Comparison of ENCODE assay signal across 1 cellular context in genomic region chr10:115117301-115117700, GRCh38.
A peak's percentile ranks its signal among the peaks of the same experiment; 100 is the strongest.
TF ChIP-seq lines count a peak whose summit lies in the region.

No MANE protein-coding gene starts in this region.

TF ChIP-seq in SK-N-SH treated with all-trans-retinoic acid at 6 μM for 48 hours, 23 proteins besides CTCF, POLR2A, EP300 and RAD21 (continued from another document):
- no peak for TF ChIP-seq ZFP3 (CRISPR knock-in tag; IDR thresholded peaks at IDR 0.05)
- no peak for TF ChIP-seq ZFP30 (CRISPR knock-in tag; IDR thresholded peaks at IDR 0.05)
- TF ChIP-seq, protein P1, sequence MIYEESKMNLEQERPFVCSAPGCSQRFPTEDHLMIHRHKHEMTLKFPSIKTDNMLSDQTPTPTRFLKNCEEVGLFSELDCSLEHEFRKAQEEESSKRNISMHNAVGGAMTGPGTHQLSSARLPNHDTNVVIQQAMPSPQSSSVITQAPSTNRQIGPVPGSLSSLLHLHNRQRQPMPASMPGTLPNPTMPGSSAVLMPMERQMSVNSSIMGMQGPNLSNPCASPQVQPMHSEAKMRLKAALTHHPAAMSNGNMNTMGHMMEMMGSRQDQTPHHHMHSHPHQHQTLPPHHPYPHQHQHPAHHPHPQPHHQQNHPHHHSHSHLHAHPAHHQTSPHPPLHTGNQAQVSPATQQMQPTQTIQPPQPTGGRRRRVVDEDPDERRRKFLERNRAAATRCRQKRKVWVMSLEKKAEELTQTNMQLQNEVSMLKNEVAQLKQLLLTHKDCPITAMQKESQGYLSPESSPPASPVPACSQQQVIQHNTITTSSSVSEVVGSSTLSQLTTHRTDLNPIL (CRISPR knock-in tag; IDR thresholded peaks at IDR 0.05; ENCODE audit: low read depth), result no peak
- TF ChIP-seq ZNF565 (CRISPR knock-in tag; conservative IDR thresholded peaks at IDR 0.05; ENCODE audit: low read depth), result no peak
- TF ChIP-seq ISL1 (CRISPR knock-in tag; IDR thresholded peaks at IDR 0.05), result peak; percentile 16; the same call in 1 of the 2 replicates
- no peak for TF ChIP-seq ZC3H10 (CRISPR knock-in tag; IDR thresholded peaks at IDR 0.05)
- TF ChIP-seq POU6F1 (CRISPR knock-in tag; IDR thresholded peaks at IDR 0.05; ENCODE audit: borderline replicate concordance, low read depth), result no peak
- TF ChIP-seq SNAI2 (CRISPR knock-in tag; IDR thresholded peaks at IDR 0.05), result no peak
- TF ChIP-seq CSDC2 (CRISPR knock-in tag; IDR thresholded peaks at IDR 0.05), result no peak
- TF ChIP-seq ZNF70 (CRISPR knock-in tag; IDR thresholded peaks at IDR 0.05), result no peak
- TF ChIP-seq, protein P2, sequence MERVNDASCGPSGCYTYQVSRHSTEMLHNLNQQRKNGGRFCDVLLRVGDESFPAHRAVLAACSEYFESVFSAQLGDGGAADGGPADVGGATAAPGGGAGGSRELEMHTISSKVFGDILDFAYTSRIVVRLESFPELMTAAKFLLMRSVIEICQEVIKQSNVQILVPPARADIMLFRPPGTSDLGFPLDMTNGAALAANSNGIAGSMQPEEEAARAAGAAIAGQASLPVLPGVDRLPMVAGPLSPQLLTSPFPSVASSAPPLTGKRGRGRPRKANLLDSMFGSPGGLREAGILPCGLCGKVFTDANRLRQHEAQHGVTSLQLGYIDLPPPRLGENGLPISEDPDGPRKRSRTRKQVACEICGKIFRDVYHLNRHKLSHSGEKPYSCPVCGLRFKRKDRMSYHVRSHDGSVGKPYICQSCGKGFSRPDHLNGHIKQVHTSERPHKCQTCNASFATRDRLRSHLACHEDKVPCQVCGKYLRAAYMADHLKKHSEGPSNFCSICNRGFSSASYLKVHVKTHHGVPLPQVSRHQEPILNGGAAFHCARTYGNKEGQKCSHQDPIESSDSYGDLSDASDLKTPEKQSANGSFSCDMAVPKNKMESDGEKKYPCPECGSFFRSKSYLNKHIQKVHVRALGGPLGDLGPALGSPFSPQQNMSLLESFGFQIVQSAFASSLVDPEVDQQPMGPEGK (CRISPR knock-in tag; IDR thresholded peaks at IDR 0.05; ENCODE audit: borderline replicate concordance), result no peak
- TF ChIP-seq ARNTL (CRISPR knock-in tag; IDR thresholded peaks at IDR 0.05; ENCODE audit: borderline replicate concordance, low read depth), result no peak
- no peak for TF ChIP-seq BACH2 (CRISPR knock-in tag; IDR thresholded peaks at IDR 0.05; ENCODE audit: borderline replicate concordance)
- no peak for TF ChIP-seq OSR1 (CRISPR knock-in tag; IDR thresholded peaks at IDR 0.05)
- TF ChIP-seq, protein P3, sequence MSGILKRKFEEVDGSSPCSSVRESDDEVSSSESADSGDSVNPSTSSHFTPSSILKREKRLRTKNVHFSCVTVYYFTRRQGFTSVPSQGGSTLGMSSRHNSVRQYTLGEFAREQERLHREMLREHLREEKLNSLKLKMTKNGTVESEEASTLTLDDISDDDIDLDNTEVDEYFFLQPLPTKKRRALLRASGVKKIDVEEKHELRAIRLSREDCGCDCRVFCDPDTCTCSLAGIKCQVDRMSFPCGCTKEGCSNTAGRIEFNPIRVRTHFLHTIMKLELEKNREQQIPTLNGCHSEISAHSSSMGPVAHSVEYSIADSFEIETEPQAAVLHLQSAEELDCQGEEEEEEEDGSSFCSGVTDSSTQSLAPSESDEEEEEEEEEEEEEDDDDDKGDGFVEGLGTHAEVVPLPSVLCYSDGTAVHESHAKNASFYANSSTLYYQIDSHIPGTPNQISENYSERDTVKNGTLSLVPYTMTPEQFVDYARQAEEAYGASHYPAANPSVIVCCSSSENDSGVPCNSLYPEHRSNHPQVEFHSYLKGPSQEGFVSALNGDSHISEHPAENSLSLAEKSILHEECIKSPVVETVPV (CRISPR knock-in tag; IDR thresholded peaks at IDR 0.05), result no peak
- no peak for TF ChIP-seq PPARA (CRISPR knock-in tag; IDR thresholded peaks at IDR 0.05; ENCODE audit: borderline replicate concordance)
